Comparison of ENCODE assay signal across 9 cellular contexts in genomic region chr2:120914839-120915521, GRCh38.
DNase-seq lines count a peak whose midpoint lies in the region; ATAC-seq and TF ChIP-seq lines count a peak whose summit lies in the region.
"Had no signal": no experiment of that assay in that cellular context is flagged by ENCODE, and none has a peak within 500 bp of the region (broad histone marks: within the 10 kb centered on the region; RNA-seq: fewer than 3 reads in every experiment).

No MANE protein-coding gene starts in this region.

- no peak overlapping the region for H3K4me3 Mint-ChIP-seq in stimulated activated memory B cell treated with anti-CD40 and anti-IgM and Interleukin-4, amounts not matched to agents 10 μg/mL and 1 μg/mL and 100 μg/mL, for 72 hours
- H3K4me3 Mint-ChIP-seq in activated CD8-positive, alpha-beta memory T cell treated with anti-CD3 and anti-CD28 coated beads, Interleukin-2, amount 10 ng/mL, durations not matched to agents 7 days and 5 days: no peak overlapping the region

- H3K79me2 ChIP-seq in osteoblast (ENCODE audit: insufficient read depth, low read length): peaks cover 58% of the 10 kb centered on the region

- no peak overlapping the region for H2AFZ ChIP-seq in osteoblast (ENCODE audit: low read length)

- no peaks in the 10 kb centered on the region for H3K9me3 Mint-ChIP-seq in stimulated activated memory B cell treated with anti-CD40 and anti-IgM and Interleukin-4, amounts not matched to agents 10 μg/mL and 1 μg/mL and 100 μg/mL, for 72 hours
- no peaks in the 10 kb centered on the region for H3K9me3 Mint-ChIP-seq in activated CD8-positive, alpha-beta memory T cell treated with anti-CD3 and anti-CD28 coated beads, Interleukin-2, amount 10 ng/mL, durations not matched to agents 7 days and 5 days (ENCODE audit: low read depth)

- H3K27ac Mint-ChIP-seq in stimulated activated memory B cell treated with anti-CD40 and anti-IgM and Interleukin-4, amounts not matched to agents 10 μg/mL and 1 μg/mL and 100 μg/mL, for 72 hours: no peak overlapping the region
- H3K27ac Mint-ChIP-seq in activated CD8-positive, alpha-beta memory T cell treated with anti-CD3 and anti-CD28 coated beads, Interleukin-2, amount 10 ng/mL, durations not matched to agents 7 days and 5 days: no peak overlapping the region

- H3K9me3 ChIP-seq in osteoblast (ENCODE audit: low read depth, low read length): no peaks in the 10 kb centered on the region

- H3K4me2 ChIP-seq in osteoblast (ENCODE audit: insufficient read depth, low read length): peak overlapping the region; percentile 45

- H3K4me3 ChIP-seq in fibroblast of villous mesenchyme (ENCODE audit: low read depth, low read length) (no peak overlapping the region), osteoblast (ENCODE audit: insufficient read depth, low read length) (no peak overlapping the region)
- H3K4me3 ChIP-seq: skin epidermis had no signal

- DNase-seq in Daoy (ENCODE audit: low read depth) (peak; percentile 92), SW 1271 (lab: John Stamatoyannopoulos, UW) (peak; percentile 46 to 53), fibroblast of villous mesenchyme (ENCODE audit: low read depth) (peak; percentile 95), osteoblast (ENCODE audit: insufficient read length, low spot score, missing footprints) (peak; percentile 96), NCI-H1417 treated with DMSO at 0.1 percent for 48 hours (lab: John Stamatoyannopoulos, UW) (no peak)
- DNase-seq in activated CD8-positive, alpha-beta memory T cell treated with anti-CD3 and anti-CD28 coated beads, Interleukin-2, amount 10 ng/mL, durations not matched to agents 7 days and 5 days: no peak

- H3K4me1 Mint-ChIP-seq in stimulated activated memory B cell treated with anti-CD40 and anti-IgM and Interleukin-4, amounts not matched to agents 10 μg/mL and 1 μg/mL and 100 μg/mL, for 72 hours: no peaks in the 10 kb centered on the region
- H3K4me1 Mint-ChIP-seq in activated CD8-positive, alpha-beta memory T cell treated with anti-CD3 and anti-CD28 coated beads, Interleukin-2, amount 10 ng/mL, durations not matched to agents 7 days and 5 days: no peaks in the 10 kb centered on the region

- H3K27me3 ChIP-seq in osteoblast (ENCODE audit: insufficient read depth, low read length): no peaks in the 10 kb centered on the region

- peak overlapping the region; percentile 87 for H3K27ac ChIP-seq in osteoblast (ENCODE audit: low read depth, low read length)

- peaks cover 51% of the 10 kb centered on the region for H3K4me1 ChIP-seq in osteoblast (ENCODE audit: insufficient read depth, low read length)

- CTCF ChIA-PET in activated CD8-positive, alpha-beta memory T cell treated with anti-CD3 and anti-CD28 coated beads, Interleukin-2, amount 10 ng/mL, durations not matched to agents 7 days and 5 days (lab: Charles Lee): no interaction called here

- H3K27me3 Mint-ChIP-seq in stimulated activated memory B cell treated with anti-CD40 and anti-IgM and Interleukin-4, amounts not matched to agents 10 μg/mL and 1 μg/mL and 100 μg/mL, for 72 hours: no peaks in the 10 kb centered on the region
- H3K27me3 Mint-ChIP-seq in activated CD8-positive, alpha-beta memory T cell treated with anti-CD3 and anti-CD28 coated beads, Interleukin-2, amount 10 ng/mL, durations not matched to agents 7 days and 5 days: no peaks in the 10 kb centered on the region

- TF ChIP-seq CTCF in fibroblast of villous mesenchyme (IDR thresholded peaks at IDR 0.05; ENCODE audit: insufficient read depth, low read depth, low read length): no peak
- peak; percentile 8 for TF ChIP-seq CTCF in osteoblast (IDR thresholded peaks at IDR 0.05; ENCODE audit: extremely low read depth, low read depth, low read length)

- ATAC-seq in GM19467 (IDR thresholded peaks at IDR 0.05; ENCODE audit: unreplicated experiment): no peak
- ATAC-seq in stimulated activated memory B cell treated with anti-CD40 and anti-IgM and Interleukin-4, amounts not matched to agents 10 μg/mL and 1 μg/mL and 100 μg/mL, for 72 hours: no peak
- no peak for ATAC-seq in activated CD8-positive, alpha-beta memory T cell treated with anti-CD3 and anti-CD28 coated beads, Interleukin-2, amount 10 ng/mL, durations not matched to agents 7 days and 5 days

- H4K20me1 ChIP-seq in osteoblast (ENCODE audit: insufficient read depth, low read length): peaks cover 3% of the 10 kb centered on the region

- H3K36me3 ChIP-seq in osteoblast (ENCODE audit: insufficient read depth, low read length): no peaks in the 10 kb centered on the region

- no peaks in the 10 kb centered on the region for H3K36me3 Mint-ChIP-seq in stimulated activated memory B cell treated with anti-CD40 and anti-IgM and Interleukin-4, amounts not matched to agents 10 μg/mL and 1 μg/mL and 100 μg/mL, for 72 hours
- H3K36me3 Mint-ChIP-seq in activated CD8-positive, alpha-beta memory T cell treated with anti-CD3 and anti-CD28 coated beads, Interleukin-2, amount 10 ng/mL, durations not matched to agents 7 days and 5 days: no peaks in the 10 kb centered on the region

Comparison
In these comparisons a context has a peak if more than half of its experiments do, and no peak if none do; other contexts are left out.
1. DNase-seq: peak in Daoy (single experiment), SW 1271 (2 of 2), fibroblast of villous mesenchyme (single experiment) and osteoblast (single experiment); none in NCI-H1417 treated with DMSO at 0.1 percent for 48 hours (single experiment) and activated CD8-positive, alpha-beta memory T cell treated with anti-CD3 and anti-CD28 coated beads, Interleukin-2, amount 10 ng/mL, durations not matched to agents 7 days and 5 days (single experiment).